8 cellular contexts compared by ENCODE assay signal in genomic region chr7:143287935-143288826, GRCh38. TPM values are rescaled to one million over a fixed set of nuclear protein-coding genes. Genes with fewer than 3 reads are reported as not detected.
DNase-seq lines count a peak whose midpoint lies in the region; ATAC-seq and TF ChIP-seq lines count a peak whose summit lies in the region.

TSS of gene CASP2 (plus strand) at chr7:143288351. CDS start at chr7:143288456, 105 bp downstream.

- peak; percentile 92 for ATAC-seq in GM19023 (IDR thresholded peaks at IDR 0.05; ENCODE audit: unreplicated experiment)
- ATAC-seq in HG03196 (IDR thresholded peaks at IDR 0.05; ENCODE audit: unreplicated experiment) = peak; percentile 91
- peak; percentile 86 for ATAC-seq in WTC11

- CTCF ChIA-PET in WTC11 (lab: Charles Lee) = interaction anchor here (0.7 to 1.4 kb wide), 14 partner anchors 9 to 82 kb away, joined by 3 to 9 read pairs (median 3); partner anchors contain the start of gene GSTK1

- peaks cover 43% of the 10 kb centered on the region for H3K4me1 Mint-ChIP-seq in WTC11
- H3K4me1 Mint-ChIP-seq in immature natural killer cell = peaks cover 39 to 48% of the 10 kb centered on the region in 2 donors

- H3K27ac Mint-ChIP-seq in WTC11 (peak within 1 kb of the TSS; percentile 87), immature natural killer cell (peak within 1 kb of the TSS; percentile 82 to 97 (median 92))

- H3K36me3 Mint-ChIP-seq in WTC11 (peaks cover 35% of the 10 kb centered on the region), immature natural killer cell (peaks cover 4 to 9% (median 5%) of the 10 kb centered on the region in 3 donors)

- TF ChIP-seq CTCF in AG09309 (IDR thresholded peaks at IDR 0.05; ENCODE audit: control insufficient read depth, insufficient read depth, low read depth, low read length, missing control alignments) (peak; percentile 28), WTC11 (IDR thresholded peaks at IDR 0.05) (no peak), cardiac fibroblast (IDR thresholded peaks at IDR 0.05; ENCODE audit: low read depth, low read length) (peak; percentile 32)

- H3K4me3 ChIP-seq in AG09309 (ENCODE audit: control insufficient read depth, low read depth, low read length) (peak within 1 kb of the TSS; percentile 57), cardiac fibroblast (replicated peaks in 1 of 2; ENCODE audit: low read depth in 2 of 2, low read length in 2 of 2) (peak within 1 kb of the TSS; percentile 87 to 91)

- H3K27me3 Mint-ChIP-seq in WTC11 (ENCODE audit: low read depth) (peaks cover 38% of the 10 kb centered on the region), immature natural killer cell (ENCODE audit: low read depth in 3 of 3) (peaks cover 4 to 9% (median 5%) of the 10 kb centered on the region in 3 donors)

- DNase-seq in AG09309 (ENCODE audit: low read depth) (peak; percentile 76), NCI-H226 (peak; percentile 94), WTC11 (ENCODE audit: low spot score) (peak; percentile 98), cardiac fibroblast (ENCODE audit: low read depth in 2 of 2) (peak; percentile 97 to 99), immature natural killer cell (peak; percentile 99), smooth muscle cell of the brain vasculature (ENCODE audit: low read depth, low spot score) (peak; percentile 93)

- POLR2A ChIA-PET in WTC11 (lab: Charles Lee) = interaction anchor here (0.6 to 1.4 kb wide), 5 partner anchors 8 to 117 kb away, joined by 3 to 7 read pairs (median 3); partner anchors contain the start of gene GSTK1

- H3K4me3 Mint-ChIP-seq in WTC11 (peak within 1 kb of the TSS; percentile 98), immature natural killer cell (peak within 1 kb of the TSS; percentile 93 to 98 (median 95))

- H3K9me3 Mint-ChIP-seq in WTC11 (peaks cover 14% of the 10 kb centered on the region), immature natural killer cell (no peaks in the 10 kb centered on the region)

TF ChIP-seq in WTC11, 78 proteins besides CTCF, POLR2A, EP300 and RAD21 (continues in another document):
- TF ChIP-seq SMAD3 (CRISPR knock-in tag; IDR thresholded peaks at IDR 0.05; ENCODE audit: borderline replicate concordance) = 0 out of 2 replicates have a peak, but pooled peaks have one; percentile 47
- TF ChIP-seq MAX (CRISPR knock-in tag; IDR thresholded peaks at IDR 0.05) = peak; percentile 99
- peak; percentile 64; the same call in 1 of the 2 replicates for TF ChIP-seq JUN (CRISPR knock-in tag; IDR thresholded peaks at IDR 0.05)
- TF ChIP-seq ZNF138 (CRISPR knock-in tag; conservative IDR thresholded peaks at IDR 0.05) = no peak
- TF ChIP-seq ATF3 (CRISPR knock-in tag; conservative IDR thresholded peaks at IDR 0.05) = no peak
- no peak for TF ChIP-seq ZNF416 (CRISPR knock-in tag; IDR thresholded peaks at IDR 0.05)
- no peak for TF ChIP-seq NR1H2 (CRISPR knock-in tag; IDR thresholded peaks at IDR 0.05)
- peak; percentile 66 for TF ChIP-seq FOXK1 (CRISPR knock-in tag; IDR thresholded peaks at IDR 0.05)
- peak; percentile 87 for TF ChIP-seq SP1 (CRISPR knock-in tag; conservative IDR thresholded peaks at IDR 0.05)
- TF ChIP-seq FOXP1 (CRISPR knock-in tag; IDR thresholded peaks at IDR 0.05; ENCODE audit: borderline replicate concordance) = peak; percentile 45
- TF ChIP-seq CDX4 (CRISPR knock-in tag; IDR thresholded peaks at IDR 0.05; ENCODE audit: borderline replicate concordance) = no peak
- no peak for TF ChIP-seq PREB (CRISPR knock-in tag; IDR thresholded peaks at IDR 0.05; ENCODE audit: borderline replicate concordance)
- TF ChIP-seq KAT7 (CRISPR knock-in tag; IDR thresholded peaks at IDR 0.05; ENCODE audit: borderline replicate concordance) = no peak
- peak; percentile 89 for TF ChIP-seq MYBL2 (CRISPR knock-in tag; IDR thresholded peaks at IDR 0.05)
- TF ChIP-seq, protein P1, sequence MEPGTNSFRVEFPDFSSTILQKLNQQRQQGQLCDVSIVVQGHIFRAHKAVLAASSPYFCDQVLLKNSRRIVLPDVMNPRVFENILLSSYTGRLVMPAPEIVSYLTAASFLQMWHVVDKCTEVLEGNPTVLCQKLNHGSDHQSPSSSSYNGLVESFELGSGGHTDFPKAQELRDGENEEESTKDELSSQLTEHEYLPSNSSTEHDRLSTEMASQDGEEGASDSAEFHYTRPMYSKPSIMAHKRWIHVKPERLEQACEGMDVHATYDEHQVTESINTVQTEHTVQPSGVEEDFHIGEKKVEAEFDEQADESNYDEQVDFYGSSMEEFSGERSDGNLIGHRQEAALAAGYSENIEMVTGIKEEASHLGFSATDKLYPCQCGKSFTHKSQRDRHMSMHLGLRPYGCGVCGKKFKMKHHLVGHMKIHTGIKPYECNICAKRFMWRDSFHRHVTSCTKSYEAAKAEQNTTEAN (CRISPR knock-in tag; IDR thresholded peaks at IDR 0.05) = 0 out of 2 replicates have a peak, but pooled peaks have one; percentile 50
- TF ChIP-seq, protein P2, sequence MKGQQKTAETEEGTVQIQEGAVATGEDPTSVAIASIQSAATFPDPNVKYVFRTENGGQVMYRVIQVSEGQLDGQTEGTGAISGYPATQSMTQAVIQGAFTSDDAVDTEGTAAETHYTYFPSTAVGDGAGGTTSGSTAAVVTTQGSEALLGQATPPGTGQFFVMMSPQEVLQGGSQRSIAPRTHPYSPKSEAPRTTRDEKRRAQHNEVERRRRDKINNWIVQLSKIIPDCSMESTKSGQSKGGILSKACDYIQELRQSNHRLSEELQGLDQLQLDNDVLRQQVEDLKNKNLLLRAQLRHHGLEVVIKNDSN (CRISPR knock-in tag; IDR thresholded peaks at IDR 0.05) = peak; percentile 63
- peak; percentile 13; the same call in 1 of the 2 replicates for TF ChIP-seq GABPB1 (CRISPR knock-in tag; IDR thresholded peaks at IDR 0.05)
- TF ChIP-seq, protein P3, sequence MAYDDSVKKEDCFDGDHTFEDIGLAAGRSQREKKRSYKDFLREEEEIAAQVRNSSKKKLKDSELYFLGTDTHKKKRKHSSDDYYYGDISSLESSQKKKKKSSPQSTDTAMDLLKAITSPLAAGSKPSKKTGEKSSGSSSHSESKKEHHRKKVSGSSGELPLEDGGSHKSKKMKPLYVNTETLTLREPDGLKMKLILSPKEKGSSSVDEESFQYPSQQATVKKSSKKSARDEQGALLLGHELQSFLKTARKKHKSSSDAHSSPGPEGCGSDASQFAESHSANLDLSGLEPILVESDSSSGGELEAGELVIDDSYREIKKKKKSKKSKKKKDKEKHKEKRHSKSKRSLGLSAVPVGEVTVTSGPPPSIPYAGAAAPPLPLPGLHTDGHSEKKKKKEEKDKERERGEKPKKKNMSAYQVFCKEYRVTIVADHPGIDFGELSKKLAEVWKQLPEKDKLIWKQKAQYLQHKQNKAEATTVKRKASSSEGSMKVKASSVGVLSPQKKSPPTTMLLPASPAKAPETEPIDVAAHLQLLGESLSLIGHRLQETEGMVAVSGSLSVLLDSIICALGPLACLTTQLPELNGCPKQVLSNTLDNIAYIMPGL (CRISPR knock-in tag; IDR thresholded peaks at IDR 0.05) = peak; percentile 83; the same call in 1 of the 2 replicates
- TF ChIP-seq, protein P4, sequence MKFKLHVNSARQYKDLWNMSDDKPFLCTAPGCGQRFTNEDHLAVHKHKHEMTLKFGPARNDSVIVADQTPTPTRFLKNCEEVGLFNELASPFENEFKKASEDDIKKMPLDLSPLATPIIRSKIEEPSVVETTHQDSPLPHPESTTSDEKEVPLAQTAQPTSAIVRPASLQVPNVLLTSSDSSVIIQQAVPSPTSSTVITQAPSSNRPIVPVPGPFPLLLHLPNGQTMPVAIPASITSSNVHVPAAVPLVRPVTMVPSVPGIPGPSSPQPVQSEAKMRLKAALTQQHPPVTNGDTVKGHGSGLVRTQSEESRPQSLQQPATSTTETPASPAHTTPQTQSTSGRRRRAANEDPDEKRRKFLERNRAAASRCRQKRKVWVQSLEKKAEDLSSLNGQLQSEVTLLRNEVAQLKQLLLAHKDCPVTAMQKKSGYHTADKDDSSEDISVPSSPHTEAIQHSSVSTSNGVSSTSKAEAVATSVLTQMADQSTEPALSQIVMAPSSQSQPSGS (CRISPR knock-in tag; IDR thresholded peaks at IDR 0.05; ENCODE audit: borderline replicate concordance, low read depth) = no peak
- peak; percentile 88 for TF ChIP-seq ETV6 (CRISPR knock-in tag; IDR thresholded peaks at IDR 0.05)
- peak; percentile 92 for TF ChIP-seq CREB1 (CRISPR knock-in tag; IDR thresholded peaks at IDR 0.05)
- peak; percentile 92 for TF ChIP-seq ZNF232 (CRISPR knock-in tag; IDR thresholded peaks at IDR 0.05)

RNA-seq across cellular contexts. Expression of gene CASP2, which starts in this region (rescaled TPM):
- 35.1 to 35.5 TPM (median 35.4 TPM) in 3 replicates for total RNA-seq in WTC11 (2021)
- 10 to 100 TPM in 1 of 3 donors, 1 to 10 TPM in 2; 8.8 to 24.2 (median 9.8) TPM for polyA plus RNA-seq in immature natural killer cell

Comparison
In these comparisons a context has a peak if more than half of its experiments do, and no peak if none do; other contexts are left out.
1. Peak in every context shown above with its lines: DNase-seq, ATAC-seq and H3K4me3 ChIP-seq.